In the genomic region with DNA sequence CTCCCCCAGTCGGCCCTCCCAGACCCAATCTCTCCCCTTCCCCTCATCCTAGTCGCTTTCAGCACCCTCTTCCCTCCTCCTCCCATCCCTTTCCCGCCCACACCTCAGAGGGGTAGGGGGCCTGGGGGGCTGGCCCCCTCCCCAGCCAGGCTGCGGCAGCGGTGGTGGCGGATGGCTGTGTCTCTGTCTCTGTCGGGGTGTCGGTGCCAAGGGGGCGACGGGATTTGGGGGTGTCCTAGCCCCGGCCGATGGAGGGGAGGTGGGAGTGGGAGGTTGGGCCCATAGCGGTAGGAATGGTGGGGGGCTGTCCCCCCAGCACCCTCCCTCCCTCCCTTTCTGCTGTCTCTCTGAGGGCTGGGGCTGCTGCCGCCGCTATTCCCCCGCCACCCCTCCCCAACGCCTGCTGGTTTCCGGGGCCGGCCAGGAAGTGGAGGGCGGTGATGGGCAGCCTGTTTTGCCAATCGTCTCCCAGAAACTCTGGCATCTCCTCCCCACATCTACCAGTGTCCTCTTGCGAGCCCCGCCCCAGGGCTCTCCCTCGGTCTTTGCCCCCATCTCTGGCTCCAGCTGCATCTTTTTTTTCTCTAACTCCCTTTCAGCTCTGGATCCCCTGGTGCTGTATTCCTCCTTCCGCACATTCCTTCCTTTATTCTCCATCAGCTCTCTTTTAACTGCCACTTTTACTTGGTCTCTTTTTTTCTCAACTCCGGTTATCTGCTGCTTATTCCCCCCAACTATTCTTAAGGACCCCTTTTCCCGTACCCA, we compare ENCODE assay signal across 8 cellular contexts. TPM values are rescaled to one million over a fixed set of nuclear protein-coding genes. Genes with fewer than 3 reads are reported as not detected.
DNase-seq lines count a peak whose midpoint lies in the region; ATAC-seq, FAIRE-seq and TF ChIP-seq lines count a peak whose summit lies in the region.

A gene with protein sequence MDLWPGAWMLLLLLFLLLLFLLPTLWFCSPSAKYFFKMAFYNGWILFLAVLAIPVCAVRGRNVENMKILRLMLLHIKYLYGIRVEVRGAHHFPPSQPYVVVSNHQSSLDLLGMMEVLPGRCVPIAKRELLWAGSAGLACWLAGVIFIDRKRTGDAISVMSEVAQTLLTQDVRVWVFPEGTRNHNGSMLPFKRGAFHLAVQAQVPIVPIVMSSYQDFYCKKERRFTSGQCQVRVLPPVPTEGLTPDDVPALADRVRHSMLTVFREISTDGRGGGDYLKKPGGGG (minus strand): TSS at position 374 of the 765 bp plus-strand sequence. CDS start 4,588 bp downstream, outside the sequence.

- ATAC-seq in foreskin keratinocyte: peak; percentile 54

- TF ChIP-seq POLR2A in H54 (IDR thresholded peaks at IDR 0.05; ENCODE audit: low read depth, low read length) (peak; percentile 57; the same call in 1 of the 2 replicates), stomach (IDR thresholded peaks at IDR 0.05) (peak in 1 of 4 donors; percentile 27)

- TF ChIP-seq EP300 in stomach (IDR thresholded peaks at IDR 0.05): no peak

- FAIRE-seq in H54 (lab: Jason Lieb, UNC): no peak

- peaks cover 8% of the 10 kb centered on the region for H3K27me3 Mint-ChIP-seq in neural progenitor cell (ENCODE audit: insufficient read depth, low read depth)

- H3K4me1 ChIP-seq in foreskin keratinocyte (peaks cover 15% of the 10 kb centered on the region), neural progenitor cell (peaks cover 24% of the 10 kb centered on the region), stomach (peaks cover 47 to 74% (median 59%) of the 10 kb centered on the region in 4 donors)

- 0 to 1% (median 0%) methylated on average over 24 to 27 of the region's 27 CpGs for WGBS in stomach, 5 donors

- no peaks in the 10 kb centered on the region for H3K36me3 ChIP-seq in neural progenitor cell
- peaks cover 15 to 18% (median 17%) of the 10 kb centered on the region in 4 donors for H3K36me3 ChIP-seq in stomach

- no peak within 1 kb of the TSS for H2AFZ ChIP-seq in neural progenitor cell (replicated peaks)

- peaks cover 31% of the 10 kb centered on the region for H4K20me1 ChIP-seq in neural progenitor cell (ENCODE audit: low read depth)

- peaks cover 18% of the 10 kb centered on the region for H3K36me3 Mint-ChIP-seq in neural progenitor cell

- H3K9ac ChIP-seq in neural progenitor cell: peak within 1 kb of the TSS; percentile 97

- no peaks in the 10 kb centered on the region for H3K9me3 ChIP-seq in neural progenitor cell (ENCODE audit: low read depth)
- H3K9me3 ChIP-seq in stomach: no peaks in the 10 kb centered on the region

- H3K27ac ChIP-seq in foreskin keratinocyte (peak within 1 kb of the TSS; percentile 91), neural progenitor cell (peak within 1 kb of the TSS; percentile 93), stomach (peak within 1 kb of the TSS; percentile 91 to 100 (median 92))

- H3K4me3 ChIP-seq in neural progenitor cell (peak within 1 kb of the TSS; percentile 99), stomach (peak within 1 kb of the TSS; percentile 86 to 98 (median 88))

- H3K79me2 ChIP-seq in neural progenitor cell (ENCODE audit: low read depth): peaks cover 67% of the 10 kb centered on the region

- H3K27ac Mint-ChIP-seq in neural progenitor cell: peak within 1 kb of the TSS; percentile 90

- H3K27me3 ChIP-seq in foreskin keratinocyte: no peaks in the 10 kb centered on the region
- H3K27me3 ChIP-seq in neural progenitor cell: no peaks in the 10 kb centered on the region
- H3K27me3 ChIP-seq in stomach: no peaks in the 10 kb centered on the region

- DNase-seq in DMS153 treated with DMSO at 0.1 percent for 48 hours (lab: John Stamatoyannopoulos, UW; ENCODE audit: unreplicated experiment): peak; percentile 84
- DNase-seq in H54 (ENCODE audit: insufficient read length, low spot score): peak; percentile 97
- DNase-seq in NCI-H1048 (lab: John Stamatoyannopoulos, UW): peak; percentile 84
- peak; percentile 96 for DNase-seq in SK-N-DZ (ENCODE audit: low spot score)
- DNase-seq in activated naive CD4-positive, alpha-beta T cell treated with Interleukin-2 at 50 U/mL for 16 hours: peak; percentile 98
- DNase-seq in foreskin keratinocyte: peak; percentile 75 to 88
- DNase-seq in neural progenitor cell (ENCODE audit: low spot score): peak; percentile 97
- DNase-seq in stomach: peak; percentile 98

- H3K4me3 Mint-ChIP-seq in neural progenitor cell: peak within 1 kb of the TSS; percentile 97

- peaks cover 20% of the 10 kb centered on the region for H3F3A ChIP-seq in neural progenitor cell (ENCODE audit: low read depth)

- TF ChIP-seq CTCF in foreskin keratinocyte (conservative IDR thresholded peaks at IDR 0.05) (no peak), neural progenitor cell (IDR thresholded peaks at IDR 0.05) (no peak), stomach (IDR thresholded peaks at IDR 0.05) (no peak)

- H3K4me1 Mint-ChIP-seq in neural progenitor cell: peaks cover 38% of the 10 kb centered on the region

- intact Hi-C loops in stomach (cut with DNase I; ENCODE audit: low total_unique reads): no loop called here

- no peaks in the 10 kb centered on the region for H3K9me3 Mint-ChIP-seq in neural progenitor cell

- peak within 1 kb of the TSS; percentile 93 for H3K4me2 ChIP-seq in neural progenitor cell

RNA-seq across cellular contexts. Expression of the gene that starts here (rescaled TPM):
- 60.4 and 67.5 TPM in 2 replicates for polyA plus RNA-seq in SK-N-DZ (2014; cell fraction: cytosol; rRNA removed)
- 33.1 and 36.2 TPM in 2 replicates for polyA plus RNA-seq in SK-N-DZ (2014; cell fraction: nucleus; rRNA removed)
- total RNA-seq in foreskin keratinocyte: 57.1 and 61.4 TPM in 2 replicates
- 75.1 and 80.7 TPM in 2 replicates for polyA plus RNA-seq in foreskin keratinocyte
- total RNA-seq in neural progenitor cell (ENCODE audit: low replicate concordance): 46.9 and 105 TPM in 2 replicates
- 10 to 100 TPM in 4 of 5 donors, 1 to 10 TPM in 1; 7.3 to 52.6 (median 33.5) TPM for total RNA-seq in stomach
- 10 to 100 TPM; 31.3 to 41.9 (median 36.2) TPM for polyA plus RNA-seq in stomach

Comparison
In these comparisons a context has a peak if more than half of its experiments do, and no peak if none do; other contexts are left out.
1. Peak in every context shown above with its lines: DNase-seq, ATAC-seq, H3K4me3 ChIP-seq and H3K27ac ChIP-seq.